In the genomic region with DNA sequence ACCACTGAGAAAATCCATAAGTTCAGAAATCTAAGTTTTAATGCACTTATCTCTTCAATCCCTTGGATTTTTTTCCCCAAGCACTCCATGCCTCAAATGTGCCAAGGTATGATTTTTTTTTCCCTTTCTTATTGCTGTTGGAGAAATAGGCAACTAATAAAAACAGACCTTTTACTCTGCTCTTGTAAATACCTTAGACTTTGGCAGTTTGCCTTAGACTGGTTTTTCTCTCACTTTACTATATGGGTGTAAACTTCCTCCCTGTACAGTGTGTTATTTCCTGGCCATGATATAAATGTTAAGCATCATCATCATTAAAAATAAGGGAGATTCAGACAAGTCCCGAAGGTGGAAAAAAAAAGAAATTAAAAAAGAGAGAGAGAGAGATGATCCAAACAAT, we compare ENCODE assay signal across 11 cellular contexts.
A peak's percentile ranks its signal among the peaks of the same experiment; 100 is the strongest.
DNase-seq lines count a peak whose midpoint lies in the region; ATAC-seq and TF ChIP-seq lines count a peak whose summit lies in the region.
"Had no signal": no experiment of that assay in that cellular context is flagged by ENCODE, and none has a peak within 500 bp of the region (broad histone marks: within the 10 kb centered on the region; RNA-seq: fewer than 3 reads in every experiment).

No MANE protein-coding gene starts in this region.

- ATAC-seq in naive thymus-derived CD8-positive, alpha-beta T cell: peak in 1 of 2 donors; percentile 34
- no peak for ATAC-seq in GM21360 (IDR thresholded peaks at IDR 0.05; ENCODE audit: unreplicated experiment)

- CTCF ChIA-PET in CD4-positive, alpha-beta memory T cell (lab: Charles Lee; ENCODE audit: partially characterized antibody): interaction anchor here (1.3 to 2.9 kb wide), 9 partner anchors 19 to 714 kb away, joined by 3 to 23 read pairs (median 7); partner anchors contain the start of gene LRRC8C

- peak overlapping the region; percentile 16 for H3K27ac ChIP-seq in CD4-positive, alpha-beta memory T cell (ENCODE audit: low read depth, low read length)

- peaks cover 89% of the 10 kb centered on the region for H3K4me1 ChIP-seq in CD4-positive, alpha-beta memory T cell (ENCODE audit: insufficient read depth, low read length)

- intact Hi-C loops in CD4-positive, alpha-beta memory T cell (cut with micrococcal nuclease): loop anchor here (1.0 to 5.0 kb wide), 4 partner anchors 40 to 176 kb away; partner anchors contain the start of genes LRRC8B and LRRC8C

- no peaks in the 10 kb centered on the region for H3K27me3 ChIP-seq in CD4-positive, alpha-beta memory T cell (ENCODE audit: insufficient read depth, low read length)
- H3K27me3 ChIP-seq: MG63 had no signal

- POLR2A ChIA-PET in CD4-positive, alpha-beta memory T cell (lab: Charles Lee; ENCODE audit: partially characterized antibody): interaction anchor here (0.8 to 7.3 kb wide), 17 partner anchors 8 to 174 kb away, joined by 3 to 62 read pairs (median 7); partner anchors contain the start of genes LRRC8B and LRRC8C
- POLR2A ChIA-PET in naive thymus-derived CD8-positive, alpha-beta T cell (lab: Charles Lee): interaction anchor here (1.0 to 2.2 kb wide), 7 partner anchors 11 to 89 kb away, joined by 3 to 15 read pairs (median 5); partner anchors contain the start of gene LRRC8C

- H3K4me1 Mint-ChIP-seq in CD4-positive, alpha-beta memory T cell: peaks cover 68 to 91% (median 82%) of the 10 kb centered on the region in 4 donors
- peaks cover 96% of the 10 kb centered on the region for H3K4me1 Mint-ChIP-seq in activated naive CD8-positive, alpha-beta T cell (ENCODE audit: low read depth)
- H3K4me1 Mint-ChIP-seq in naive thymus-derived CD8-positive, alpha-beta T cell: peaks cover 40 to 92% (median 87%) of the 10 kb centered on the region in 4 donors

- peaks cover 51 to 52% of the 10 kb centered on the region in 2 donors for H3K36me3 Mint-ChIP-seq in CD4-positive, alpha-beta memory T cell
- peaks cover 42% of the 10 kb centered on the region for H3K36me3 Mint-ChIP-seq in activated naive CD8-positive, alpha-beta T cell
- peaks cover 12 to 36% (median 25%) of the 10 kb centered on the region in 3 donors for H3K36me3 Mint-ChIP-seq in naive thymus-derived CD8-positive, alpha-beta T cell

- peak overlapping the region; percentile 81 to 95 (median 92) for H3K27ac Mint-ChIP-seq in CD4-positive, alpha-beta memory T cell
- peak overlapping the region; percentile 94 for H3K27ac Mint-ChIP-seq in activated naive CD8-positive, alpha-beta T cell
- peak overlapping the region; percentile 72 to 98 (median 94) for H3K27ac Mint-ChIP-seq in naive thymus-derived CD8-positive, alpha-beta T cell

- peak in 2 of 5 donors; percentile 19 to 23 for DNase-seq in CD4-positive, alpha-beta memory T cell
- DNase-seq in LNCaP clone FGC (ENCODE audit: low read depth) (peak; percentile 87), medulla oblongata (ENCODE audit: extremely low spot score) (no peak)
- DNase-seq in naive thymus-derived CD8-positive, alpha-beta T cell: no peak
- no peak for DNase-seq in activated CD4-positive, CD25-positive, alpha-beta regulatory T cell treated with anti-CD3 and anti-CD28 coated beads, Interleukin-2, amount 50 U/mL, for 72 hours
- DNase-seq: activated CD8-positive, alpha-beta memory T cell treated with anti-CD3 and anti-CD28 coated beads for 24 hours; amniotic stem cell; MG63; NCI-H2107 had no signal

- TF ChIP-seq CTCF in LNCaP clone FGC (IDR thresholded peaks at IDR 0.05; ENCODE audit: control insufficient read depth, extremely low read depth, insufficient read depth): no peak

- H3K9me3 Mint-ChIP-seq in CD4-positive, alpha-beta memory T cell: peaks cover 0 to 2% (median 0%) of the 10 kb centered on the region in 8 donors
- no peaks in the 10 kb centered on the region for H3K9me3 Mint-ChIP-seq in activated naive CD8-positive, alpha-beta T cell (ENCODE audit: low read depth)
- peaks cover 0 to 5% (median 0%) of the 10 kb centered on the region in 9 donors for H3K9me3 Mint-ChIP-seq in naive thymus-derived CD8-positive, alpha-beta T cell

- H3K27me3 Mint-ChIP-seq in CD4-positive, alpha-beta memory T cell: no peaks in the 10 kb centered on the region
- no peaks in the 10 kb centered on the region for H3K27me3 Mint-ChIP-seq in activated naive CD8-positive, alpha-beta T cell
- no peaks in the 10 kb centered on the region for H3K27me3 Mint-ChIP-seq in naive thymus-derived CD8-positive, alpha-beta T cell

- H3K36me3 ChIP-seq in CD4-positive, alpha-beta memory T cell (ENCODE audit: insufficient read depth, low read length): no peaks in the 10 kb centered on the region
- H3K36me3 ChIP-seq: MG63 had no signal

- peak overlapping the region in 1 of 2 donors; percentile 0 for H3K4me3 ChIP-seq in CD4-positive, alpha-beta memory T cell (ENCODE audit: low read length in 2 of 2)
- H3K4me3 ChIP-seq in LNCaP clone FGC (ENCODE audit: low read depth, low read length): no peak overlapping the region
- H3K4me3 ChIP-seq: MG63 had no signal

- H3K4me3 Mint-ChIP-seq in CD4-positive, alpha-beta memory T cell: peak overlapping the region; percentile 78 to 91 (median 86)
- H3K4me3 Mint-ChIP-seq in activated naive CD8-positive, alpha-beta T cell: peak overlapping the region; percentile 55
- peak overlapping the region in 9 of 10 donors; percentile 62 to 87 (median 80) for H3K4me3 Mint-ChIP-seq in naive thymus-derived CD8-positive, alpha-beta T cell

- H3K9me3 ChIP-seq in CD4-positive, alpha-beta memory T cell (ENCODE audit: control insufficient read depth in 1 of 2, low read length in 2 of 2): no peaks in the 10 kb centered on the region
- H3K9me3 ChIP-seq: MG63 had no signal
